ENCODE assay signal across 1 cellular context in genomic region chr16:2531696-2532493, GRCh38.
A peak's percentile ranks its signal among the peaks of the same experiment; 100 is the strongest.
TF ChIP-seq lines count a peak whose summit lies in the region.

No MANE protein-coding gene starts in this region.

TF ChIP-seq in HepG2, 621 proteins besides CTCF, POLR2A, EP300 and RAD21 (continued from another document and continues in another):
- TF ChIP-seq ZNF639 (CRISPR knock-in tag; conservative IDR thresholded peaks at IDR 0.05) (no peak; the same call in 1 of the 2 replicates), FOXO1 (CRISPR knock-in tag; IDR thresholded peaks at IDR 0.05) (no peak; the same call in 1 of the 2 replicates), NFATC3 (CRISPR knock-in tag; IDR thresholded peaks at IDR 0.05) (peak; percentile 76; the same call in 1 of the 2 replicates), MYPOP (CRISPR knock-in tag; IDR thresholded peaks at IDR 0.05) (peak; percentile 99), TERF1 (CRISPR knock-in tag; IDR thresholded peaks at IDR 0.05) (no peak), ZNF839 (CRISPR knock-in tag; IDR thresholded peaks at IDR 0.05; ENCODE audit: borderline replicate concordance) (no peak), ZNF7 (CRISPR knock-in tag; IDR thresholded peaks at IDR 0.05) (no peak), RXRA (CRISPR knock-in tag; IDR thresholded peaks at IDR 0.05) (peak; percentile 81; the same call in 1 of the 2 replicates), ZNF615 (CRISPR knock-in tag; IDR thresholded peaks at IDR 0.05; ENCODE audit: borderline replicate concordance) (0 out of 2 replicates have a peak, but pooled peaks have one; percentile 65), HMG20B (CRISPR knock-in tag; conservative IDR thresholded peaks at IDR 0.05) (no peak), BORCS8-MEF2B (CRISPR knock-in tag; IDR thresholded peaks at IDR 0.05) (no peak), TMF1 (CRISPR knock-in tag; IDR thresholded peaks at IDR 0.05; ENCODE audit: low read depth) (peak; percentile 24), NFKB2 (CRISPR knock-in tag; IDR thresholded peaks at IDR 0.05; ENCODE audit: borderline replicate concordance) (peak; percentile 89; the same call in 1 of the 2 replicates), SALL1 (CRISPR knock-in tag; IDR thresholded peaks at IDR 0.05) (peak; percentile 60), ASH2L (IDR thresholded peaks at IDR 0.05; ENCODE audit: insufficient read length, low read depth, low read length) (peak; percentile 46), KDM4B (CRISPR knock-in tag; IDR thresholded peaks at IDR 0.05) (0 out of 2 replicates have a peak, but pooled peaks have one; percentile 41), REXO4 (CRISPR knock-in tag; IDR thresholded peaks at IDR 0.05; ENCODE audit: borderline replicate concordance) (no peak), ZNF20 (CRISPR knock-in tag; IDR thresholded peaks at IDR 0.05) (no peak), DNMT1 (CRISPR knock-in tag; IDR thresholded peaks at IDR 0.05) (peak; percentile 77; the same call in 1 of the 2 replicates), SPEN (CRISPR knock-in tag; IDR thresholded peaks at IDR 0.05; ENCODE audit: low read depth) (peak; percentile 78), REPIN1 (CRISPR knock-in tag; IDR thresholded peaks at IDR 0.05; ENCODE audit: borderline replicate concordance, low read depth) (0 out of 2 replicates have a peak, but pooled peaks have one; percentile 34), ERF (CRISPR knock-in tag; IDR thresholded peaks at IDR 0.05) (peak; percentile 31; the same call in 1 of the 2 replicates), MTF2 (CRISPR knock-in tag; IDR thresholded peaks at IDR 0.05; ENCODE audit: borderline replicate concordance) (no peak), ZHX1 (CRISPR knock-in tag; IDR thresholded peaks at IDR 0.05; ENCODE audit: low read depth) (peak; percentile 70), SALL2 (CRISPR knock-in tag; IDR thresholded peaks at IDR 0.05) (no peak), SAFB2 (CRISPR knock-in tag; IDR thresholded peaks at IDR 0.05; ENCODE audit: borderline replicate concordance, low read depth) (peak; percentile 49), PAXIP1 (CRISPR knock-in tag; conservative IDR thresholded peaks at IDR 0.05) (peak; percentile 42; the same call in 1 of the 2 replicates), ZNF280B (CRISPR knock-in tag; IDR thresholded peaks at IDR 0.05; ENCODE audit: borderline replicate concordance) (no peak), SMARCE1 (IDR thresholded peaks at IDR 0.05; ENCODE audit: borderline replicate concordance) (no peak), TARDBP (CRISPR knock-in tag; IDR thresholded peaks at IDR 0.05) (no peak; the same call in none of the 2 replicates), ZNF280D (CRISPR knock-in tag; IDR thresholded peaks at IDR 0.05) (no peak), ZBTB7B (CRISPR knock-in tag; IDR thresholded peaks at IDR 0.05) (no peak; the same call in 1 of the 2 replicates), ZNF674 (CRISPR knock-in tag; IDR thresholded peaks at IDR 0.05; ENCODE audit: low read depth) (0 out of 2 replicates have a peak, but pooled peaks have one; percentile 40), HDAC1 (CRISPR knock-in tag; IDR thresholded peaks at IDR 0.05) (peak; percentile 70; the same call in 1 of the 2 replicates), TOPORS (CRISPR knock-in tag; IDR thresholded peaks at IDR 0.05) (peak; percentile 44), SAP130 (CRISPR knock-in tag; IDR thresholded peaks at IDR 0.05; ENCODE audit: low read depth) (peak; percentile 90), ZNF530 (CRISPR knock-in tag; IDR thresholded peaks at IDR 0.05; ENCODE audit: low read depth) (no peak), ZNF205 (CRISPR knock-in tag; IDR thresholded peaks at IDR 0.05) (0 out of 2 replicates have a peak, but pooled peaks have one; percentile 41), ZNF724P (CRISPR knock-in tag; IDR thresholded peaks at IDR 0.05; ENCODE audit: borderline replicate concordance) (no peak), PAF1 (CRISPR knock-in tag; IDR thresholded peaks at IDR 0.05) (peak; percentile 74; the same call in 1 of the 2 replicates), NAIF1 (CRISPR knock-in tag; IDR thresholded peaks at IDR 0.05; ENCODE audit: borderline replicate concordance) (peak; percentile 81; the same call in 1 of the 2 replicates), USF2 (IDR thresholded peaks at IDR 0.05; ENCODE audit: low read depth, low read length) (no peak), USF2 (CRISPR knock-in tag; IDR thresholded peaks at IDR 0.05; ENCODE audit: borderline replicate concordance) (peak; percentile 37; the same call in 1 of the 2 replicates), ZFP37 (CRISPR knock-in tag; IDR thresholded peaks at IDR 0.05; ENCODE audit: borderline replicate concordance) (no peak), HOXA9 (CRISPR knock-in tag; IDR thresholded peaks at IDR 0.05; ENCODE audit: borderline replicate concordance) (no peak)
